Comparison of ENCODE assay signal across 24 cellular contexts in the genomic region with DNA sequence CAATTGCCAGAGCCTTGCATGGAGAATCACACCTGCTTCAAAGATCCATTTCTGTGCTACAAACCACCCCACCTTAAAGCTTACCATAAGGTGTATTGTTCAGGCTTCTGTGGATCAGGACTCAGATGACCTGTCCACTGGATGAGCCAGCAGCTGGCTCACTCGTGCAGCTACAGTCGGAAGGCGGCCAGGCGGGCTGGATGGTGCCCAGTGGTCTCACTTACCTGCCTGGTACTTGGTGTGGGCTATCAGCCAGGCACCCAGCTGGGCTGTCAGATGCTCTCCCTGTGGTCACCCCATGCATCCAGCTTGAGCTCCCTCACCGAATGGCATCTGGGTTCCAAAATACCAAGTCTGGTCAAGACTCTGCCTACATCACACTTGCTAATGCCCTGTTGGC. TPM values are rescaled to one million over a fixed set of nuclear protein-coding genes. Genes with fewer than 3 reads are reported as not detected.
A peak's percentile ranks its signal among the peaks of the same experiment; 100 is the strongest.
DNase-seq lines count a peak whose midpoint lies in the region; ATAC-seq and TF ChIP-seq lines count a peak whose summit lies in the region.
"Had no signal": no experiment of that assay in that cellular context is flagged by ENCODE, and none has a peak within 500 bp of the region (broad histone marks: within the 10 kb centered on the region; RNA-seq: fewer than 3 reads in every experiment).

No MANE protein-coding gene starts in this region.

- no peak overlapping the region for H3K23ac ChIP-seq in neuronal stem cell (ENCODE audit: low read depth, low read length, poor library complexity)

- H3K27me3 ChIP-seq in neuronal stem cell (ENCODE audit: control insufficient read depth in 3 of 3, insufficient read depth in 3 of 3, low read depth in 1 of 3, low read length in 3 of 3) (peaks cover 0 to 43% (median 0%) of the 10 kb centered on the region in 3 experiments), spleen (replicated peaks in 1 of 7) (peaks cover 0 to 39% (median 0%) of the 10 kb centered on the region in 7 donors)
- H3K27me3 ChIP-seq: BLaER1 treated with 17β-estradiol and CSF1 and Interleukin-3, amounts not matched to agents 10 nM and 100 nM had no signal

- H2AFZ ChIP-seq in neuronal stem cell (ENCODE audit: low read length) = no peak overlapping the region
- H2AFZ ChIP-seq: GM23338 had no signal

- H3K4me1 ChIP-seq in neuronal stem cell (ENCODE audit: control insufficient read depth in 2 of 2, insufficient read depth in 1 of 2, low read depth in 1 of 2, low read length in 2 of 2) = peaks cover 0 to 7% of the 10 kb centered on the region in 2 donors
- peaks cover 0 to 52% (median 24%) of the 10 kb centered on the region in 6 donors for H3K4me1 ChIP-seq in spleen
- H3K4me1 ChIP-seq: A549, BE2C, HAP-1 had no signal

- H3K4me3 ChIP-seq in neuronal stem cell (ENCODE audit: low read length in 2 of 2) = peak overlapping the region in 1 of 2 donors; percentile 48
- no peak overlapping the region for H3K4me3 ChIP-seq in spleen
- H3K4me3 ChIP-seq: A549; BLaER1 treated with 17β-estradiol and CSF1 and Interleukin-3, amounts not matched to agents 10 nM and 100 nM; GM12878; GM23338; HAP-1 had no signal

- no peaks in the 10 kb centered on the region for H3K36me3 Mint-ChIP-seq in activated T-helper 17 cell treated with anti-CD3 and anti-CD28 coated beads, Interleukin-2, amount 50 U/mL, for 72 hours (ENCODE audit: low read depth)
- no peaks in the 10 kb centered on the region for H3K36me3 Mint-ChIP-seq in stimulated activated effector memory CD8-positive, alpha-beta T cell treated with anti-CD3 and anti-CD28 coated beads, Interleukin-12 subunit alpha, Interleukin-12 subunit beta, amount 100 ng/mL, for 72 hours
- H3K36me3 Mint-ChIP-seq: CD8-positive, alpha-beta memory T cell had no signal

- intact Hi-C loops in spleen (cut with DNase I; ENCODE audit: low total_unique reads) = no loop called here

- no peak overlapping the region for H3K14ac ChIP-seq in neuronal stem cell (ENCODE audit: low read length)

- no peak overlapping the region for H3K4me2 ChIP-seq in neuronal stem cell (ENCODE audit: insufficient read depth, low read length, poor library complexity, severe bottlenecking)
- H3K4me2 ChIP-seq: A549, GM23338 had no signal

- DNase-seq in NCI-H2196 (lab: John Stamatoyannopoulos, UW; ENCODE audit: unreplicated experiment) = peak; percentile 54
- DNase-seq in neuronal stem cell (ENCODE audit: low spot score) = no peak
- DNase-seq in stimulated activated effector memory CD8-positive, alpha-beta T cell treated with anti-CD3 and anti-CD28 coated beads, Interleukin-12 subunit alpha, Interleukin-12 subunit beta, amount 100 ng/mL, for 72 hours (ENCODE audit: low spot score in 2 of 2) = no peak
- DNase-seq in spleen = no peak
- no peak for DNase-seq in activated CD4-positive, alpha-beta T cell treated with anti-CD3 and anti-CD28 coated beads, Interleukin-2, amount 50 U/mL, for 1 hour
- no peak for DNase-seq in NCI-H2029 (lab: John Stamatoyannopoulos, UW)
- DNase-seq in HT-29 (ENCODE audit: low spot score) = no peak
- DNase-seq: 8988T; ACHN; AML-193; BE2C; CD4-positive, alpha-beta T cell; DMS 273 treated with DMSO at 0.1 percent for 48 hours; DMS79; EL; GDM1; HFFc6 had no signal

- H3K18ac ChIP-seq in neuronal stem cell (ENCODE audit: low read length) = peak overlapping the region; percentile 14

- no peaks in the 10 kb centered on the region for H3K4me1 Mint-ChIP-seq in activated T-helper 17 cell treated with anti-CD3 and anti-CD28 coated beads, Interleukin-2, amount 50 U/mL, for 72 hours
- H3K4me1 Mint-ChIP-seq in stimulated activated effector memory CD8-positive, alpha-beta T cell treated with anti-CD3 and anti-CD28 coated beads, Interleukin-12 subunit alpha, Interleukin-12 subunit beta, amount 100 ng/mL, for 72 hours = peaks cover 20% of the 10 kb centered on the region

- no peak overlapping the region for H2BK12ac ChIP-seq in neuronal stem cell (ENCODE audit: low read length)

- H3K27ac Mint-ChIP-seq in activated T-helper 17 cell treated with anti-CD3 and anti-CD28 coated beads, Interleukin-2, amount 50 U/mL, for 72 hours = peak overlapping the region; percentile 7
- H3K27ac Mint-ChIP-seq in stimulated activated effector memory CD8-positive, alpha-beta T cell treated with anti-CD3 and anti-CD28 coated beads, Interleukin-12 subunit alpha, Interleukin-12 subunit beta, amount 100 ng/mL, for 72 hours = peak overlapping the region; percentile 85
- H3K27ac Mint-ChIP-seq: CD4-positive, alpha-beta T cell; GM23338; HFFc6 had no signal

- H3K4ac ChIP-seq in neuronal stem cell (ENCODE audit: low read length) = no peak overlapping the region

- H3K4me3 Mint-ChIP-seq in activated T-helper 17 cell treated with anti-CD3 and anti-CD28 coated beads, Interleukin-2, amount 50 U/mL, for 72 hours = no peak overlapping the region
- no peak overlapping the region for H3K4me3 Mint-ChIP-seq in stimulated activated effector memory CD8-positive, alpha-beta T cell treated with anti-CD3 and anti-CD28 coated beads, Interleukin-12 subunit alpha, Interleukin-12 subunit beta, amount 100 ng/mL, for 72 hours
- H3K4me3 Mint-ChIP-seq: CD4-positive, alpha-beta T cell; CD8-positive, alpha-beta memory T cell; GM23338; HFFc6 had no signal

- H3K9me3 ChIP-seq in neuronal stem cell (replicated peaks in 1 of 2; ENCODE audit: control insufficient read depth in 2 of 2, insufficient read depth in 1 of 2, low read depth in 1 of 2, low read length in 2 of 2) (peaks cover 4 to 6% of the 10 kb centered on the region in 2 donors), spleen (no peaks in the 10 kb centered on the region)
- H3K9me3 ChIP-seq: BE2C, HAP-1 had no signal

- H3K9ac ChIP-seq in neuronal stem cell (ENCODE audit: low read depth, low read length, poor library complexity) = peak overlapping the region; percentile 12
- H3K9ac ChIP-seq: BLaER1 treated with 17β-estradiol and CSF1 and Interleukin-3, amounts not matched to agents 10 nM and 100 nM had no signal

- peaks cover 5% of the 10 kb centered on the region for H3K27me3 Mint-ChIP-seq in activated T-helper 17 cell treated with anti-CD3 and anti-CD28 coated beads, Interleukin-2, amount 50 U/mL, for 72 hours

- no CpG with 5 or more reads among the region's 5 CpGs for WGBS in neuronal stem cell (ENCODE audit: extremely low coverage in 2 of 2, insufficient read length in 2 of 2, insufficient replicate concordance in 1 of 2), 2 donors
- 80 to 92% (median 89%) methylated on average over 5 of the region's 5 CpGs; no CpG with 5 or more reads in 1 of the 5 donors for WGBS in spleen, 5 donors

- H3K79me1 ChIP-seq in neuronal stem cell (ENCODE audit: low read depth, low read length) = peaks cover under 1% of the 10 kb centered on the region

- TF ChIP-seq CTCF in spleen (IDR thresholded peaks at IDR 0.05 in 8 of 11, conservative IDR thresholded peaks at IDR 0.05 in 3 of 11) = no peak

- ATAC-seq in activated T-helper 17 cell treated with anti-CD3 and anti-CD28 coated beads, Interleukin-2, amount 50 U/mL, for 72 hours (replicated peaks) = no peak
- no peak for ATAC-seq in stimulated activated effector memory CD8-positive, alpha-beta T cell treated with anti-CD3 and anti-CD28 coated beads, Interleukin-12 subunit alpha, Interleukin-12 subunit beta, amount 100 ng/mL, for 72 hours
- ATAC-seq: A549, GM12878, GM23338 had no signal

- peak overlapping the region; percentile 53 for H4K91ac ChIP-seq in neuronal stem cell (ENCODE audit: low read depth, low read length, poor library complexity)

- no peak overlapping the region for H2BK5ac ChIP-seq in neuronal stem cell (ENCODE audit: low read length)

- no peak overlapping the region for H4K8ac ChIP-seq in neuronal stem cell (ENCODE audit: low read depth, low read length)

- H3K36me3 ChIP-seq in neuronal stem cell (replicated peaks in 1 of 2; ENCODE audit: control insufficient read depth in 2 of 2, insufficient read depth in 2 of 2, low read length in 2 of 2) (no peaks in the 10 kb centered on the region), spleen (no peaks in the 10 kb centered on the region)
- H3K36me3 ChIP-seq: BE2C; BLaER1 treated with 17β-estradiol and CSF1 and Interleukin-3, amounts not matched to agents 10 nM and 100 nM; HAP-1 had no signal

- no peak overlapping the region for H2AK5ac ChIP-seq in neuronal stem cell (ENCODE audit: low read depth, low read length)

- H2BK15ac ChIP-seq in neuronal stem cell (ENCODE audit: low read length) = peak overlapping the region; percentile 27

- H3K9me3 Mint-ChIP-seq in activated T-helper 17 cell treated with anti-CD3 and anti-CD28 coated beads, Interleukin-2, amount 50 U/mL, for 72 hours = no peaks in the 10 kb centered on the region
- H3K9me3 Mint-ChIP-seq in stimulated activated effector memory CD8-positive, alpha-beta T cell treated with anti-CD3 and anti-CD28 coated beads, Interleukin-12 subunit alpha, Interleukin-12 subunit beta, amount 100 ng/mL, for 72 hours = no peaks in the 10 kb centered on the region
- H3K9me3 Mint-ChIP-seq: CD4-positive, alpha-beta T cell; CD8-positive, alpha-beta memory T cell had no signal

- H2BK120ac ChIP-seq in neuronal stem cell (ENCODE audit: low read depth, low read length) = no peak overlapping the region

- H3K27ac ChIP-seq in neuronal stem cell (replicated peaks; ENCODE audit: low read length) (no peak overlapping the region), spleen (no peak overlapping the region)
- H3K27ac ChIP-seq: A549 had no signal

- no peak for TF ChIP-seq POLR2A in spleen (IDR thresholded peaks at IDR 0.05)

RNA-seq across cellular contexts. Expression of a gene that starts 10.9 kb away (rescaled TPM):
- 10 to 100 TPM in 1 of 2 donors, 1 to 10 TPM in 1; 9.2 to 33.6 TPM for total RNA-seq in activated T-helper 17 cell treated with anti-CD3 and anti-CD28 coated beads, Interleukin-2, amount 50 U/mL, for 72 hours
- 2.9 TPM for polyA plus RNA-seq in neuronal stem cell (2013, experiment 1 of 2)
- polyA plus RNA-seq in neuronal stem cell (2013, experiment 2 of 2) = 2.8 TPM
- total RNA-seq in spleen = 10 to 100 TPM in 1 of 7 donors, 1 to 10 TPM in 5, not detected in 1; 2.5 to 14.0 (median 7.2) TPM
- polyA plus RNA-seq in spleen = 1 to 10 TPM; 1.2 to 3.7 (median 2.1) TPM
- 3.2 and 5.5 TPM in 2 replicates for total RNA-seq in HT-29 (2014; rRNA removed; shearing (Covaris generic))
- total RNA-seq: CD4-positive, alpha-beta T cell had no signal

RNA-seq across cellular contexts. Expression of a gene that starts 13.8 kb away (rescaled TPM):
- not detected for total RNA-seq in activated T-helper 17 cell treated with anti-CD3 and anti-CD28 coated beads, Interleukin-2, amount 50 U/mL, for 72 hours
- polyA plus RNA-seq in neuronal stem cell (2013, experiment 1 of 2) = not detected
- not detected for polyA plus RNA-seq in neuronal stem cell (2013, experiment 2 of 2)
- 100 to 1,000 TPM in 2 of 7 donors, 10 to 100 TPM in 5; 18.6 to 163 (median 68.0) TPM for total RNA-seq in spleen
- 1 to 10 TPM; 1.2 to 5.6 (median 3.9) TPM for polyA plus RNA-seq in spleen
- not detected in 2 replicates for total RNA-seq in HT-29 (2014; rRNA removed; shearing (Covaris generic))
- total RNA-seq: CD8-positive, alpha-beta memory T cell; GM12878; GM23338; HFFc6 had no signal
- polyA plus RNA-seq: A549; CD8-positive, alpha-beta memory T cell had no signal

RNA-seq across cellular contexts. Expression of a gene that starts 42.9 kb away (rescaled TPM):
- 100 to 1,000 TPM; 115 to 128 TPM for total RNA-seq in activated T-helper 17 cell treated with anti-CD3 and anti-CD28 coated beads, Interleukin-2, amount 50 U/mL, for 72 hours
- 18.7 TPM for polyA plus RNA-seq in neuronal stem cell (2013, experiment 1 of 2)
- 20.6 TPM for polyA plus RNA-seq in neuronal stem cell (2013, experiment 2 of 2)
- 10 to 100 TPM; 23.5 to 72.4 (median 54.2) TPM for total RNA-seq in spleen
- 10 to 100 TPM; 42.8 to 60.3 (median 45.2) TPM for polyA plus RNA-seq in spleen
- 0.05 and 0.18 TPM in 2 replicates for total RNA-seq in HT-29 (2014; rRNA removed; shearing (Covaris generic))

RNA-seq across cellular contexts. Expression of a gene that starts 49.7 kb away (rescaled TPM):
- total RNA-seq in activated T-helper 17 cell treated with anti-CD3 and anti-CD28 coated beads, Interleukin-2, amount 50 U/mL, for 72 hours = 10 to 100 TPM; 30.7 to 51.8 TPM
- polyA plus RNA-seq in neuronal stem cell (2013, experiment 1 of 2) = 1.2 TPM
- 1.2 TPM for polyA plus RNA-seq in neuronal stem cell (2013, experiment 2 of 2)
- total RNA-seq in spleen = 10 to 100 TPM; 14.8 to 23.6 (median 17.6) TPM
- polyA plus RNA-seq in spleen = 10 to 100 TPM in 1 of 3 donors, 1 to 10 TPM in 2; 4.5 to 12.7 (median 6.8) TPM
- not detected in 2 replicates for total RNA-seq in HT-29 (2014; rRNA removed; shearing (Covaris generic))

Comparison
In these comparisons a context has a peak if more than half of its experiments do, and no peak if none do; other contexts are left out.
1. RNA of a gene that starts 13.8 kb away (total RNA-seq): 18.6 to 163 TPM in spleen; not detected in activated T-helper 17 cell treated with anti-CD3 and anti-CD28 coated beads, Interleukin-2, amount 50 U/mL, for 72 hours and not detected in HT-29; every median in the first group is over 10 times any median in the second.
2. RNA of a gene that starts 42.9 kb away (total RNA-seq): 115 to 128 TPM in activated T-helper 17 cell treated with anti-CD3 and anti-CD28 coated beads, Interleukin-2, amount 50 U/mL, for 72 hours and 23.5 to 72.4 TPM in spleen; 0.05 to 0.18 TPM in HT-29; every median in the first group is over 10 times any median in the second.